2 cellular contexts compared by ENCODE assay signal in the genomic region with DNA sequence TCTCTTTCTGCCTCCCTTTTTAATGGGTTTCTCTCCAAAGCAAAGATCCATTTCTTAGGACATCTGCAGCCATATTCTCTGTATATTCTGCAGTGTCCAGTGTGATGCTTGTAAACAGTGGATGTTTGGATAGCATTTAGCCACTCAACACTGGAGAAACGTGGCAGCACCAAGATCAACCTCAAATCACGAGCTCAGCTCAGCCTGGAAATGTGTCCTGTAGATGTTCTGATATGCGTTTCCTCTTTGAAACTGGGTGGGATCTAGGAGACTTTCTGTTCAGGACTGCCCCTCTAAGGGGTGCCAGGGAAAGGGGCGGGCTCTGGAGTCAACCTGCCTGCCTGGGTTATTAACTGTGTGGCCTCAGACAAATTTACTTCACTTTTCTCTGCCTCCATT.
TF ChIP-seq lines count a peak whose summit lies in the region.

No MANE protein-coding gene starts in this region.

TF ChIP-seq in HCT116, 20 proteins besides CTCF, POLR2A, EP300 and RAD21:
- TF ChIP-seq ZNF274 (IDR thresholded peaks at IDR 0.05; ENCODE audit: low read depth, low read length) (no peak), TCF7L2 (IDR thresholded peaks at IDR 0.05; ENCODE audit: borderline replicate concordance, extremely low read depth, insufficient read depth, insufficient read length) (no peak), SRF (IDR thresholded peaks at IDR 0.05; ENCODE audit: low read depth) (no peak), ELF1 (IDR thresholded peaks at IDR 0.05; ENCODE audit: borderline replicate concordance, low read depth) (no peak), FOSL1 (IDR thresholded peaks at IDR 0.05; ENCODE audit: low read depth) (no peak), EZH2 (IDR thresholded peaks at IDR 0.05) (no peak), CBX3 (IDR thresholded peaks at IDR 0.05; ENCODE audit: low read depth) (no peak), JUND (IDR thresholded peaks at IDR 0.05) (no peak), ZFX (IDR thresholded peaks at IDR 0.05) (no peak), YY1 (IDR thresholded peaks at IDR 0.05; ENCODE audit: extremely low read depth, insufficient replicate concordance, low read depth, low read length) (no peak), POLR2AphosphoS5 (IDR thresholded peaks at IDR 0.05; ENCODE audit: low read depth, low read length) (no peak), EZH2phosphoT487 (IDR thresholded peaks at IDR 0.05; ENCODE audit: borderline replicate concordance) (no peak), CEBPB (IDR thresholded peaks at IDR 0.05; ENCODE audit: low read depth) (no peak), SP1 (IDR thresholded peaks at IDR 0.05; ENCODE audit: low read depth) (no peak)
- TF ChIP-seq, protein P1, sequence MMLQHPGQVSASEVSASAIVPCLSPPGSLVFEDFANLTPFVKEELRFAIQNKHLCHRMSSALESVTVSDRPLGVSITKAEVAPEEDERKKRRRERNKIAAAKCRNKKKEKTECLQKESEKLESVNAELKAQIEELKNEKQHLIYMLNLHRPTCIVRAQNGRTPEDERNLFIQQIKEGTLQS (IDR thresholded peaks at IDR 0.05) = no peak
- TF ChIP-seq, protein P2, sequence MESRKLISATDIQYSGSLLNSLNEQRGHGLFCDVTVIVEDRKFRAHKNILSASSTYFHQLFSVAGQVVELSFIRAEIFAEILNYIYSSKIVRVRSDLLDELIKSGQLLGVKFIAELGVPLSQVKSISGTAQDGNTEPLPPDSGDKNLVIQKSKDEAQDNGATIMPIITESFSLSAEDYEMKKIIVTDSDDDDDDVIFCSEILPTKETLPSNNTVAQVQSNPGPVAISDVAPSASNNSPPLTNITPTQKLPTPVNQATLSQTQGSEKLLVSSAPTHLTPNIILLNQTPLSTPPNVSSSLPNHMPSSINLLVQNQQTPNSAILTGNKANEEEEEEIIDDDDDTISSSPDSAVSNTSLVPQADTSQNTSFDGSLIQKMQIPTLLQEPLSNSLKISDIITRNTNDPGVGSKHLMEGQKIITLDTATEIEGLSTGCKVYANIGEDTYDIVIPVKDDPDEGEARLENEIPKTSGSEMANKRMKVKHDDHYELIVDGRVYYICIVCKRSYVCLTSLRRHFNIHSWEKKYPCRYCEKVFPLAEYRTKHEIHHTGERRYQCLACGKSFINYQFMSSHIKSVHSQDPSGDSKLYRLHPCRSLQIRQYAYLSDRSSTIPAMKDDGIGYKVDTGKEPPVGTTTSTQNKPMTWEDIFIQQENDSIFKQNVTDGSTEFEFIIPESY (IDR thresholded peaks at IDR 0.05; ENCODE audit: extremely low read depth, insufficient replicate concordance, low read length) = no peak
- TF ChIP-seq, protein P3, sequence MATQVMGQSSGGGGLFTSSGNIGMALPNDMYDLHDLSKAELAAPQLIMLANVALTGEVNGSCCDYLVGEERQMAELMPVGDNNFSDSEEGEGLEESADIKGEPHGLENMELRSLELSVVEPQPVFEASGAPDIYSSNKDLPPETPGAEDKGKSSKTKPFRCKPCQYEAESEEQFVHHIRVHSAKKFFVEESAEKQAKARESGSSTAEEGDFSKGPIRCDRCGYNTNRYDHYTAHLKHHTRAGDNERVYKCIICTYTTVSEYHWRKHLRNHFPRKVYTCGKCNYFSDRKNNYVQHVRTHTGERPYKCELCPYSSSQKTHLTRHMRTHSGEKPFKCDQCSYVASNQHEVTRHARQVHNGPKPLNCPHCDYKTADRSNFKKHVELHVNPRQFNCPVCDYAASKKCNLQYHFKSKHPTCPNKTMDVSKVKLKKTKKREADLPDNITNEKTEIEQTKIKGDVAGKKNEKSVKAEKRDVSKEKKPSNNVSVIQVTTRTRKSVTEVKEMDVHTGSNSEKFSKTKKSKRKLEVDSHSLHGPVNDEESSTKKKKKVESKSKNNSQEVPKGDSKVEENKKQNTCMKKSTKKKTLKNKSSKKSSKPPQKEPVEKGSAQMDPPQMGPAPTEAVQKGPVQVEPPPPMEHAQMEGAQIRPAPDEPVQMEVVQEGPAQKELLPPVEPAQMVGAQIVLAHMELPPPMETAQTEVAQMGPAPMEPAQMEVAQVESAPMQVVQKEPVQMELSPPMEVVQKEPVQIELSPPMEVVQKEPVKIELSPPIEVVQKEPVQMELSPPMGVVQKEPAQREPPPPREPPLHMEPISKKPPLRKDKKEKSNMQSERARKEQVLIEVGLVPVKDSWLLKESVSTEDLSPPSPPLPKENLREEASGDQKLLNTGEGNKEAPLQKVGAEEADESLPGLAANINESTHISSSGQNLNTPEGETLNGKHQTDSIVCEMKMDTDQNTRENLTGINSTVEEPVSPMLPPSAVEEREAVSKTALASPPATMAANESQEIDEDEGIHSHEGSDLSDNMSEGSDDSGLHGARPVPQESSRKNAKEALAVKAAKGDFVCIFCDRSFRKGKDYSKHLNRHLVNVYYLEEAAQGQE (IDR thresholded peaks at IDR 0.05; ENCODE audit: low read depth) = no peak
- TF ChIP-seq, protein P4, sequence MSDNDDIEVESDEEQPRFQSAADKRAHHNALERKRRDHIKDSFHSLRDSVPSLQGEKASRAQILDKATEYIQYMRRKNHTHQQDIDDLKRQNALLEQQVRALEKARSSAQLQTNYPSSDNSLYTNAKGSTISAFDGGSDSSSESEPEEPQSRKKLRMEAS (IDR thresholded peaks at IDR 0.05) = no peak

TF ChIP-seq in H1, 55 proteins besides CTCF, POLR2A, EP300 and RAD21:
- TF ChIP-seq EZH2 (IDR thresholded peaks at IDR 0.05; ENCODE audit: low read depth, low read length, severe bottlenecking) = no peak
